In the genomic region with DNA sequence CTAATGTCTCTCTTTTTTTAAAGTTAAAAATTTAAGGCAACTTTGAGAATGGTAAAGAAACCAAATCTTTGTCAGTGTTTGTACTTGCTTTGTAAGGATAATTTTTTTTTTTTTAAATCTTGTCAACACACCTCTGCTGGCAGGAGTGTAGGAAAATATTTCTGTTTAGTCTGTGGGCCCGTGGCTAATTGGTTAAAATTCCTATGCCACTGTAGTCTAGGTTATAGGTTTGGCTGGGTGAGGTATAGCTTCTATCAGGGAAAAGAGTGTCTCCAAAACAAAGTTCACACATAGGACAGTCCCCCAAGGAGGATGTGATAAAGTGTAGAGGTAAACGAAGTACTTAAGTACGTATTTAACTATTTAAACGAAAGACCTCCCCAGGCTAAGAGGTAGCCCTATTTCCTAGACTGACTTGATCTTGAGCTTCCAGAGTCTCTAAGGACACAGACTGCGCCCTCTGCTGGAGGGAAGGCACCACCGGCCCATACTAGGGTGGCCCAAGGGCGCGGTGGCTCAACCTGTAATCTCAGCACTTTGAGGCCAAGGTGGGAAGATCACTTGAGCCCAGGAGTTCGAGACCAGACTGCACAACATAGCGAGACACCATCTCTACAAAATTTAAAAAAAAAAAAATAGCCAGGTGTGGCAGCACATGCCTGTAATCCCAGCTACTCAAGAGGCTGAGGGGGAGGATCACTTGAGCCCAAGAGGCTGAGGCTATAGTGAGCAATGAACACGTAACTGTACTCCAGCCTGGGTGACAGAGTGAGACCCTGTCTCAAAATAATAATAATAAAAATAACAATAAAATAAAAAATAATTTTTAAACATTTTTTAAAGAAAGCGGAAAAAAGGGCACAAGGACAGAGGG, we compare ENCODE assay signal across 7 cellular contexts. TPM values are rescaled to one million over a fixed set of nuclear protein-coding genes. Genes with fewer than 3 reads are reported as not detected.
DNase-seq lines count a peak whose midpoint lies in the region; ATAC-seq and TF ChIP-seq lines count a peak whose summit lies in the region.

No MANE protein-coding gene starts in this region.

- H3K27me3 ChIP-seq in foreskin keratinocyte (no peaks in the 10 kb centered on the region), ovary (no peaks in the 10 kb centered on the region), thyroid gland (no peaks in the 10 kb centered on the region)

- TF ChIP-seq CTCF in GM13976 (IDR thresholded peaks at IDR 0.05; ENCODE audit: borderline replicate concordance, control extremely low read depth, extremely low read depth, insufficient read depth, missing control alignments) (peak; percentile 93), LNCAP (IDR thresholded peaks at IDR 0.05) (peak; percentile 86), foreskin keratinocyte (conservative IDR thresholded peaks at IDR 0.05) (peak; percentile 87), ovary (IDR thresholded peaks at IDR 0.05) (peak; percentile 44 to 64 (median 58)), thyroid gland (IDR thresholded peaks at IDR 0.05) (peak; percentile 61 to 85 (median 70))

- no peak for TF ChIP-seq EP300 in ovary (IDR thresholded peaks at IDR 0.05)

- in situ Hi-C loops in GM13976 (cut with MboI; ENCODE audit: low sequenced_read_pairs, unreplicated experiment), result no loop called here
- in situ Hi-C loops in SK-MEL-5 (cut with HindIII; ENCODE audit: low pct_unique_long_range_greater_than_20kb, low sequenced_read_pairs), result no loop called here

- no peak overlapping the region for H3K4me3 ChIP-seq in ovary
- no peak overlapping the region for H3K4me3 ChIP-seq in thyroid gland (replicated peaks in 1 of 3)

- H3K27ac ChIP-seq in foreskin keratinocyte, result no peak overlapping the region
- peak overlapping the region in 1 of 2 donors; percentile 36 for H3K27ac ChIP-seq in ovary
- H3K27ac ChIP-seq in thyroid gland, result no peak overlapping the region

- intact Hi-C loops in ovary (cut with DNase I) (loop anchor here in 2 of 4 donors (5.0 to 10.0 kb wide), 3 partner anchors 39 to 87 kb away; no protein-coding TSS in a partner anchor), thyroid gland (cut with DNase I) (loop anchor here (5.0 kb wide), 1 partner anchor 34 kb away; no protein-coding TSS in a partner anchor)

- TF ChIP-seq POLR2A in ovary (IDR thresholded peaks at IDR 0.05) (no peak), thyroid gland (IDR thresholded peaks at IDR 0.05) (no peak)

- DNase-seq in GM13976 (ENCODE audit: low spot score), result peak; percentile 83
- peak; percentile 86 for DNase-seq in SK-MEL-5 (ENCODE audit: low read depth, low spot score)
- DNase-seq in activated effector memory CD4-positive, alpha-beta T cell treated with anti-CD3 and anti-CD28 coated beads, Interleukin-2, amount 50 U/mL, for 16 hours, result peak; percentile 93
- peak in 1 of 2 donors; percentile 72 for DNase-seq in foreskin keratinocyte
- DNase-seq in ovary, result peak; percentile 75 to 87 (median 85)
- peak; percentile 88 to 89 for DNase-seq in thyroid gland

- H3K4me1 ChIP-seq in foreskin keratinocyte, result no peaks in the 10 kb centered on the region
- peaks cover 13% of the 10 kb centered on the region for H3K4me1 ChIP-seq in ovary (ENCODE audit: insufficient read depth)
- peaks cover 19 to 26% of the 10 kb centered on the region in 2 donors for H3K4me1 ChIP-seq in thyroid gland

- peak; percentile 59 for ATAC-seq in foreskin keratinocyte

- H3K9me3 ChIP-seq in ovary (no peaks in the 10 kb centered on the region), thyroid gland (no peaks in the 10 kb centered on the region)

- no peaks in the 10 kb centered on the region for H3K36me3 ChIP-seq in ovary
- H3K36me3 ChIP-seq in thyroid gland, result no peaks in the 10 kb centered on the region

- WGBS in ovary, 3 donors, result 31 to 39% (median 32%) methylated on average over 12 of the region's 12 CpGs
- 30 to 32% methylated on average over 12 of the region's 12 CpGs for WGBS in thyroid gland, 2 donors

RNA-seq across cellular contexts. Expression of gene TEX44, which starts 8.9 kb away (rescaled TPM):
- total RNA-seq in SK-MEL-5 (2014; rRNA removed; shearing (Covaris generic)), result not detected in 2 replicates
- not detected in 2 replicates for polyA plus RNA-seq in SK-MEL-5 (2015; cell fraction: cytosol; rRNA removed)
- polyA plus RNA-seq in SK-MEL-5 (2015; cell fraction: nucleus; rRNA removed), result not detected in 2 replicates
- total RNA-seq in foreskin keratinocyte (not detected in 2 replicates), ovary (not detected), thyroid gland (under 1 TPM in 1 of 4 donors, not detected in 3; 0.54 TPM)
- polyA plus RNA-seq in foreskin keratinocyte (not detected in 2 replicates), ovary (not detected)
